In genomic region chr11:77140231-77140959, GRCh38 we compare ENCODE assay signal across 10 cellular contexts. TPM values are rescaled to one million over a fixed set of nuclear protein-coding genes. Genes with fewer than 3 reads are reported as not detected.
DNase-seq lines count a peak whose midpoint lies in the region; ATAC-seq and TF ChIP-seq lines count a peak whose summit lies in the region.
"Had no signal": no experiment of that assay in that cellular context is flagged by ENCODE, and none has a peak within 500 bp of the region (broad histone marks: within the 10 kb centered on the region; RNA-seq: fewer than 3 reads in every experiment).

No MANE protein-coding gene starts in this region.

- H3K27ac ChIP-seq in SK-N-SH (ENCODE audit: low read depth in 2 of 2, low read length in 1 of 2) (peak overlapping the region in 1 of 2 experiments; percentile 62; a peak in 1 of 4 replicates), cardiac muscle cell (no peak overlapping the region), ovary (peak overlapping the region; percentile 39 to 72)
- H3K27ac ChIP-seq: VCaP had no signal

- whole genome bisulfite sequencing in SK-N-SH (ENCODE audit: low lambda C conversion rate): 81% methylated on average over 7 of the region's 8 CpGs
- 12 to 32% (median 18%) methylated on average over 8 of the region's 8 CpGs for whole genome bisulfite sequencing in ovary, 3 donors

- H3K27me3 ChIP-seq in SK-N-SH (ENCODE audit: insufficient read depth) (no peaks in the 10 kb centered on the region), cardiac muscle cell (no peaks in the 10 kb centered on the region), ovary (no peaks in the 10 kb centered on the region)

- no peak for TF ChIP-seq POLR2A in ovary (IDR thresholded peaks at IDR 0.05)

- H3K4me1 ChIP-seq in SK-N-SH (ENCODE audit: control insufficient read depth in 1 of 2, insufficient read depth in 2 of 2, low read depth in 1 of 2, low read length in 1 of 2) (peaks cover 0 to 41% of the 10 kb centered on the region in 2 experiments; a peak in 1 of 4 replicates), cardiac muscle cell (ENCODE audit: low read depth) (peaks cover 5% of the 10 kb centered on the region), ovary (ENCODE audit: insufficient read depth) (peaks cover 6% of the 10 kb centered on the region)

- no peak overlapping the region for H3K4me2 ChIP-seq in SK-N-SH

- no peak overlapping the region for H3K9ac ChIP-seq in SK-N-SH

- H3K36me3 ChIP-seq in SK-N-SH (replicated peaks in 1 of 2; ENCODE audit: control insufficient read depth in 1 of 2, insufficient read depth in 2 of 2, low read length in 1 of 2): no peaks in the 10 kb centered on the region
- no peaks in the 10 kb centered on the region for H3K36me3 ChIP-seq in cardiac muscle cell
- H3K36me3 ChIP-seq in ovary: no peaks in the 10 kb centered on the region

- no peaks in the 10 kb centered on the region for H4K20me1 ChIP-seq in SK-N-SH (ENCODE audit: insufficient read depth)

- H3F3A ChIP-seq in SK-N-SH (replicated peaks; ENCODE audit: insufficient read depth): no peaks in the 10 kb centered on the region

- TF ChIP-seq EP300 in SK-N-SH (IDR thresholded peaks at IDR 0.05; ENCODE audit: borderline replicate concordance in 1 of 2, low read depth in 1 of 2, low read length in 1 of 2) (no peak), ovary (IDR thresholded peaks at IDR 0.05) (no peak)

- DNase-seq in ELR (ENCODE audit: low read depth) (peak; percentile 19), SK-N-SH (peak; percentile 75), cardiac muscle cell (ENCODE audit: low read depth in 1 of 2, low spot score in 1 of 2) (peak; percentile 32 to 92), ovary (peak; percentile 80 to 91 (median 87)), NCI-H2107 (lab: John Stamatoyannopoulos, UW) (no peak), NK-92 (lab: John Stamatoyannopoulos, UW; ENCODE audit: unreplicated experiment) (no peak)
- no peak for DNase-seq in stimulated activated CD4-positive, alpha-beta T cell treated with anti-CD3 and anti-CD28 coated beads, Interleukin-15, amount 100 ng/mL, for 24 hours

- TF ChIP-seq RAD21 in SK-N-SH (IDR thresholded peaks at IDR 0.05; ENCODE audit: low read length): no peak

- ATAC-seq in GM21528 (IDR thresholded peaks at IDR 0.05; ENCODE audit: low FRiP score, unreplicated experiment): no peak

- H3K4me3 ChIP-seq in SK-N-SH (ENCODE audit: low read depth in 2 of 2, low read length in 1 of 2) (no peak overlapping the region), cardiac muscle cell (no peak overlapping the region), ovary (no peak overlapping the region)

- H3K9me3 ChIP-seq in SK-N-SH (no peaks in the 10 kb centered on the region), cardiac muscle cell (ENCODE audit: low read depth) (no peaks in the 10 kb centered on the region), ovary (no peaks in the 10 kb centered on the region)

- H3K79me2 ChIP-seq in SK-N-SH (ENCODE audit: insufficient read depth): no peaks in the 10 kb centered on the region

- POLR2A ChIA-PET in SK-N-SH (lab: Yijun Ruan, JAX): no interaction called here

- H3K9me2 ChIP-seq in SK-N-SH: no peaks in the 10 kb centered on the region

- H2AFZ ChIP-seq in SK-N-SH (ENCODE audit: low read depth): no peak overlapping the region

- TF ChIP-seq CTCF in SK-N-SH (IDR thresholded peaks at IDR 0.05) (no peak), cardiac muscle cell (IDR thresholded peaks at IDR 0.05; ENCODE audit: low read depth, low read length) (no peak), ovary (IDR thresholded peaks at IDR 0.05) (no peak)

- intact Hi-C loops in ovary (cut with DNase I): no loop called here

- CTCF ChIA-PET in SK-N-SH (lab: Yijun Ruan, JAX): interaction anchor here (1.7 to 4.2 kb wide), 5 partner anchors 9 to 408 kb away, joined by 5 to 30 read pairs (median 8); partner anchors contain the start of gene MYO7A

TF ChIP-seq in SK-N-SH, 30 proteins besides CTCF, POLR2A, EP300 and RAD21 (continues in another document):
- TF ChIP-seq FOXM1 (IDR thresholded peaks at IDR 0.05; ENCODE audit: low read depth) (no peak), NRF1 (IDR thresholded peaks at IDR 0.05; ENCODE audit: low read depth, low read length) (no peak), EZH2phosphoT487 (IDR thresholded peaks at IDR 0.05; ENCODE audit: borderline replicate concordance, low read depth) (no peak), POLR2AphosphoS5 (IDR thresholded peaks at IDR 0.05; ENCODE audit: low read depth, low read length) (no peak), FOSL2 (IDR thresholded peaks at IDR 0.05; ENCODE audit: borderline replicate concordance, low read depth) (no peak), USF1 (IDR thresholded peaks at IDR 0.05; ENCODE audit: borderline replicate concordance, low read depth) (no peak), GATA2 (CRISPR knock-in tag; IDR thresholded peaks at IDR 0.05) (no peak), TAF1 (IDR thresholded peaks at IDR 0.05; ENCODE audit: borderline replicate concordance, low read depth, low read length) (no peak), RFX5 (IDR thresholded peaks at IDR 0.05; ENCODE audit: low read length) (no peak), GABPA (IDR thresholded peaks at IDR 0.05; ENCODE audit: low read depth) (no peak), JUND (IDR thresholded peaks at IDR 0.05) (no peak), MXI1 (IDR thresholded peaks at IDR 0.05; ENCODE audit: low read depth, low read length) (no peak), REST (IDR thresholded peaks at IDR 0.05; ENCODE audit: low read depth, low read length) (no peak), TCF12 (IDR thresholded peaks at IDR 0.05) (no peak), IRF3 (IDR thresholded peaks at IDR 0.05; ENCODE audit: low read depth, low read length) (no peak), USF2 (IDR thresholded peaks at IDR 0.05; ENCODE audit: borderline replicate concordance, low read depth, low read length) (no peak), SMC3 (IDR thresholded peaks at IDR 0.05; ENCODE audit: low read depth, low read length) (no peak), MEF2A (IDR thresholded peaks at IDR 0.05; ENCODE audit: borderline replicate concordance, low read depth) (no peak)

RNA-seq across cellular contexts. Expression of gene MYO7A, which starts 12.3 kb away (rescaled TPM):
- polyA plus RNA-seq in SK-N-SH (2012; rRNA removed): 0.08 and 0.11 TPM in 2 replicates
- 0.03 and 0.04 TPM in 2 replicates for polyA plus RNA-seq in SK-N-SH (2012; cell fraction: cytosol; rRNA removed)
- 0.74 and 0.85 TPM in 2 replicates for polyA plus RNA-seq in SK-N-SH (2012; cell fraction: nucleus; rRNA removed)
- 1.4 and 1.6 TPM in 2 replicates for total RNA-seq in cardiac muscle cell
- polyA plus RNA-seq in cardiac muscle cell: 0.25 and 0.48 TPM in 2 replicates
- total RNA-seq in ovary: 10 to 100 TPM in 4 of 7 donors, 1 to 10 TPM in 3; 4.3 to 18.7 (median 10.6) TPM
- polyA plus RNA-seq in ovary: 1 to 10 TPM; 3.1 to 4.8 TPM

RNA-seq across cellular contexts. Expression of gene OMP, which starts 37.8 kb away (rescaled TPM):
- polyA plus RNA-seq in SK-N-SH (2012; rRNA removed) (0.20 TPM in 1 of 2 replicates, not detected in the other), cardiac muscle cell (not detected in 2 replicates), ovary (not detected)
- polyA plus RNA-seq in SK-N-SH (2012; cell fraction: cytosol; rRNA removed): 0.23 TPM in 1 of 2 replicates, not detected in the other
- 1.5 TPM in 2 replicates for polyA plus RNA-seq in SK-N-SH (2012; cell fraction: nucleus; rRNA removed)
- total RNA-seq in cardiac muscle cell (not detected in 2 replicates), ovary (1 to 10 TPM in 4 of 7 donors, under 1 TPM in 1, not detected in 2; 0.55 to 1.8 (median 1.6) TPM)
- total RNA-seq: mononuclear cell had no signal

Comparison
In these comparisons a context has a peak if more than half of its experiments do, and no peak if none do; other contexts are left out.
1. DNase-seq: peak in ELR (single experiment), SK-N-SH (single experiment), cardiac muscle cell (2 of 2) and ovary (5 of 5); none in stimulated activated CD4-positive, alpha-beta T cell treated with anti-CD3 and anti-CD28 coated beads, Interleukin-15, amount 100 ng/mL, for 24 hours (single experiment), NCI-H2107 (single experiment) and NK-92 (single experiment).